ENCODE assay signal across 29 cellular contexts in genomic region chr7:105462765-105463164, GRCh38.
"Had no signal": no experiment of that assay in that cellular context is flagged by ENCODE, and none has a peak within 500 bp of the region (broad histone marks: within the 10 kb centered on the region; RNA-seq: fewer than 3 reads in every experiment).

No MANE protein-coding gene starts in this region.

- ATAC-seq: activated CD8-positive, alpha-beta T cell treated with anti-CD3 and anti-CD28 coated beads for 36 hours; activated naive CD8-positive, alpha-beta T cell treated with anti-CD3 and anti-CD28 coated beads, Interleukin-2, amount 50 U/mL, for 24 hours had no signal

- H3K36me3 ChIP-seq: breast epithelium had no signal

- H3K4me1 Mint-ChIP-seq: activated CD4-positive, alpha-beta T cell treated with anti-CD3 and anti-CD28 coated beads, Interleukin-2, amount 10 ng/mL, durations not matched to agents 24 days and 14 days; activated naive CD4-positive, alpha-beta T cell treated with anti-CD3 and anti-CD28 coated beads, Interleukin-2, amount 10 ng/mL, durations not matched to agents 7 days and 5 days; activated naive CD4-positive, alpha-beta T cell treated with anti-CD3 and anti-CD28 coated beads, Interleukin-2, amount 50 U/mL, for 24 hours; activated naive CD8-positive, alpha-beta T cell treated with anti-CD3 and anti-CD28 coated beads, Interleukin-2, amount 10 ng/mL, durations not matched to agents 7 days and 5 days; activated naive CD8-positive, alpha-beta T cell treated with anti-CD3 and anti-CD28 coated beads, Interleukin-2, amount 50 U/mL, for 24 hours had no signal

- DNase-seq: activated B cell treated with CpG ODN at 0.5 μM for 24 hours; activated CD4-positive, alpha-beta memory T cell treated with anti-CD3 and anti-CD28 coated beads for 36 hours; activated CD4-positive, alpha-beta T cell treated with anti-CD3 and anti-CD28 coated beads for 4 hours; activated CD4-positive, alpha-beta T cell treated with anti-CD3 and anti-CD28 coated beads, Interleukin-2, amount 10 ng/mL, durations not matched to agents 24 days and 14 days; activated CD4-positive, alpha-beta T cell treated with anti-CD3 and anti-CD28 coated beads, Interleukin-2, amount 50 U/mL, for 1 hour; activated CD4-positive, alpha-beta T cell treated with anti-CD3 and anti-CD28 coated beads, Interleukin-2, amount 50 U/mL, for 4 hours; activated CD4-positive, CD25-positive, alpha-beta regulatory T cell treated with anti-CD3 and anti-CD28 coated beads, Interleukin-2, amount 50 U/mL, for 72 hours; activated CD8-positive, alpha-beta memory T cell treated with anti-CD3 and anti-CD28 coated beads, Interleukin-2, amount 50 U/mL, for 48 hours; activated CD8-positive, alpha-beta T cell treated with anti-CD3 and anti-CD28 coated beads for 36 hours; activated effector memory CD4-positive, alpha-beta T cell treated with Interleukin-2 at 50 U/mL for 16 hours; activated gamma-delta T cell; activated naive CD4-positive, alpha-beta T cell treated with anti-CD3 and anti-CD28 coated beads, Interleukin-2, amount 10 ng/mL, durations not matched to agents 7 days and 5 days; activated naive CD4-positive, alpha-beta T cell treated with Interleukin-2 at 50 U/mL for 16 hours; activated naive CD8-positive, alpha-beta T cell treated with anti-CD3 and anti-CD28 coated beads, Interleukin-2, amount 10 ng/mL, durations not matched to agents 7 days and 5 days; activated naive CD8-positive, alpha-beta T cell treated with anti-CD3 and anti-CD28 coated beads, Interleukin-2, amount 50 U/mL, for 24 hours; activated T-cell treated with anti-CD3 and anti-CD28 coated beads, Interleukin-2, amount 50 U/mL, for 24 hours; activated T-cell treated with anti-CD3 and anti-CD28 coated beads, Interleukin-2, amount 50 U/mL, for 48 hours; brain microvascular endothelial cell; central memory CD4-positive, alpha-beta T cell; T-helper 1 cell; T-helper 2 cell; T-helper 9 cell had no signal

- H3K27me3 Mint-ChIP-seq: activated B cell treated with CpG ODN at 0.5 μM for 24 hours; activated CD4-positive, alpha-beta memory T cell treated with anti-CD3 and anti-CD28 coated beads for 36 hours; activated CD4-positive, alpha-beta T cell treated with anti-CD3 and anti-CD28 coated beads, Interleukin-2, amount 10 ng/mL, durations not matched to agents 24 days and 14 days; activated CD8-positive, alpha-beta T cell treated with anti-CD3 and anti-CD28 coated beads for 36 hours; activated naive CD4-positive, alpha-beta T cell treated with anti-CD3 and anti-CD28 coated beads, Interleukin-2, amount 10 ng/mL, durations not matched to agents 7 days and 5 days; activated naive CD4-positive, alpha-beta T cell treated with anti-CD3 and anti-CD28 coated beads, Interleukin-2, amount 50 U/mL, for 24 hours; activated naive CD8-positive, alpha-beta T cell; activated naive CD8-positive, alpha-beta T cell treated with anti-CD3 and anti-CD28 coated beads, Interleukin-2, amount 10 ng/mL, durations not matched to agents 7 days and 5 days; activated naive CD8-positive, alpha-beta T cell treated with anti-CD3 and anti-CD28 coated beads, Interleukin-2, amount 50 U/mL, for 24 hours; activated T-cell treated with anti-CD3 and anti-CD28 coated beads, Interleukin-2, amount 50 U/mL, for 24 hours had no signal

- H3K9me3 ChIP-seq: ascending aorta, breast epithelium had no signal

- H3K27me3 ChIP-seq: ascending aorta, brain microvascular endothelial cell, breast epithelium had no signal

- H3K4me3 ChIP-seq: ascending aorta, breast epithelium had no signal

- H3K4me3 Mint-ChIP-seq: activated B cell treated with CpG ODN at 0.5 μM for 24 hours; activated CD4-positive, alpha-beta memory T cell treated with anti-CD3 and anti-CD28 coated beads for 36 hours; activated CD4-positive, alpha-beta T cell treated with anti-CD3 and anti-CD28 coated beads, Interleukin-2, amount 10 ng/mL, durations not matched to agents 24 days and 14 days; activated CD8-positive, alpha-beta T cell treated with anti-CD3 and anti-CD28 coated beads for 36 hours; activated naive CD4-positive, alpha-beta T cell treated with anti-CD3 and anti-CD28 coated beads, Interleukin-2, amount 10 ng/mL, durations not matched to agents 7 days and 5 days; activated naive CD4-positive, alpha-beta T cell treated with anti-CD3 and anti-CD28 coated beads, Interleukin-2, amount 50 U/mL, for 24 hours; activated naive CD8-positive, alpha-beta T cell; activated naive CD8-positive, alpha-beta T cell treated with anti-CD3 and anti-CD28 coated beads, Interleukin-2, amount 10 ng/mL, durations not matched to agents 7 days and 5 days; activated naive CD8-positive, alpha-beta T cell treated with anti-CD3 and anti-CD28 coated beads, Interleukin-2, amount 50 U/mL, for 24 hours; activated T-cell treated with anti-CD3 and anti-CD28 coated beads, Interleukin-2, amount 50 U/mL, for 24 hours; T-helper 1 cell treated with Interleukin-12 subunit alpha and Interleukin-12 subunit beta and Interleukin-4 antibody, amounts not matched to agents 30 μg/mL and 1 μg/mL, for 36 hours; T-helper 2 cell treated with Interferon-gamma antibody and Interleukin-4, amounts not matched to agents 5 μg/mL and 100 μg/mL, for 36 hours had no signal

- H3K27ac Mint-ChIP-seq: activated B cell treated with CpG ODN at 0.5 μM for 24 hours; activated CD4-positive, alpha-beta memory T cell treated with anti-CD3 and anti-CD28 coated beads for 36 hours; activated CD4-positive, alpha-beta T cell treated with anti-CD3 and anti-CD28 coated beads, Interleukin-2, amount 10 ng/mL, durations not matched to agents 24 days and 14 days; activated CD8-positive, alpha-beta T cell treated with anti-CD3 and anti-CD28 coated beads for 36 hours; activated naive CD4-positive, alpha-beta T cell treated with anti-CD3 and anti-CD28 coated beads, Interleukin-2, amount 10 ng/mL, durations not matched to agents 7 days and 5 days; activated naive CD4-positive, alpha-beta T cell treated with anti-CD3 and anti-CD28 coated beads, Interleukin-2, amount 50 U/mL, for 24 hours; activated naive CD8-positive, alpha-beta T cell; activated naive CD8-positive, alpha-beta T cell treated with anti-CD3 and anti-CD28 coated beads, Interleukin-2, amount 10 ng/mL, durations not matched to agents 7 days and 5 days; activated naive CD8-positive, alpha-beta T cell treated with anti-CD3 and anti-CD28 coated beads, Interleukin-2, amount 50 U/mL, for 24 hours; activated T-cell treated with anti-CD3 and anti-CD28 coated beads, Interleukin-2, amount 50 U/mL, for 24 hours; activated T-helper 2 cell treated with anti-CD3 and anti-CD28 coated beads, Interferon-gamma antibody, Interleukin-2, Interleukin-4, amounts not matched to agents 10 μg/mL and 5 μg/mL and 100 μg/mL, durations not matched to agents 14 hours and 24 hours and 36 hours; T-helper 1 cell treated with Interleukin-12 subunit alpha and Interleukin-12 subunit beta and Interleukin-4 antibody, amounts not matched to agents 30 μg/mL and 1 μg/mL, for 36 hours had no signal

- H3K4me1 ChIP-seq: ascending aorta, breast epithelium had no signal

- H3K9me3 Mint-ChIP-seq: activated B cell treated with CpG ODN at 0.5 μM for 24 hours; activated CD4-positive, alpha-beta memory T cell treated with anti-CD3 and anti-CD28 coated beads for 36 hours; activated CD4-positive, alpha-beta T cell treated with anti-CD3 and anti-CD28 coated beads, Interleukin-2, amount 10 ng/mL, durations not matched to agents 24 days and 14 days; activated CD8-positive, alpha-beta T cell treated with anti-CD3 and anti-CD28 coated beads for 36 hours; activated naive CD4-positive, alpha-beta T cell treated with anti-CD3 and anti-CD28 coated beads, Interleukin-2, amount 10 ng/mL, durations not matched to agents 7 days and 5 days; activated naive CD4-positive, alpha-beta T cell treated with anti-CD3 and anti-CD28 coated beads, Interleukin-2, amount 50 U/mL, for 24 hours; activated naive CD8-positive, alpha-beta T cell treated with anti-CD3 and anti-CD28 coated beads, Interleukin-2, amount 10 ng/mL, durations not matched to agents 7 days and 5 days; activated naive CD8-positive, alpha-beta T cell treated with anti-CD3 and anti-CD28 coated beads, Interleukin-2, amount 50 U/mL, for 24 hours; activated T-cell treated with anti-CD3 and anti-CD28 coated beads, Interleukin-2, amount 50 U/mL, for 24 hours; activated T-helper 2 cell treated with anti-CD3 and anti-CD28 coated beads, Interferon-gamma antibody, Interleukin-2, Interleukin-4, amounts not matched to agents 10 μg/mL and 5 μg/mL and 100 μg/mL, durations not matched to agents 14 hours and 24 hours and 36 hours; T-helper 1 cell treated with Interleukin-12 subunit alpha and Interleukin-12 subunit beta and Interleukin-4 antibody, amounts not matched to agents 30 μg/mL and 1 μg/mL, for 36 hours; T-helper 2 cell treated with Interferon-gamma antibody and Interleukin-4, amounts not matched to agents 5 μg/mL and 100 μg/mL, for 36 hours had no signal

- H3K27ac ChIP-seq: ascending aorta, brain microvascular endothelial cell had no signal
